28 cellular contexts compared by ENCODE assay signal in genomic region chr2:151805343-151805742, GRCh38.
"Had no signal": no experiment of that assay in that cellular context is flagged by ENCODE, and none has a peak within 500 bp of the region (broad histone marks: within the 10 kb centered on the region; RNA-seq: fewer than 3 reads in every experiment).

No MANE protein-coding gene starts in this region.

- H3K4me3 ChIP-seq: ovary, psoas muscle, right lobe of liver, sigmoid colon, stomach, thoracic aorta, thyroid gland, tibial nerve, upper lobe of left lung, vagina had no signal

- H3K4me1 Mint-ChIP-seq: nephron progenitor cell; stimulated activated effector memory CD8-positive, alpha-beta T cell treated with anti-CD3 and anti-CD28 coated beads, Interleukin-12 subunit alpha, Interleukin-12 subunit beta, amount 100 ng/mL, for 72 hours; stimulated activated naive B cell treated with anti-CD40 and anti-IgM and Interleukin-4, amounts not matched to agents 10 μg/mL and 1 μg/mL and 100 μg/mL, for 72 hours had no signal

- ATAC-seq: psoas muscle; right cardiac atrium; right lobe of liver; stimulated activated effector memory CD8-positive, alpha-beta T cell treated with anti-CD3 and anti-CD28 coated beads, Interleukin-12 subunit alpha, Interleukin-12 subunit beta, amount 100 ng/mL, for 72 hours; stimulated activated naive B cell treated with anti-CD40 and anti-IgM and Interleukin-4, amounts not matched to agents 10 μg/mL and 1 μg/mL and 100 μg/mL, for 72 hours had no signal

- DNase-seq: nephron progenitor cell; occipital lobe; ovary; posterior cingulate gyrus; psoas muscle; right cardiac atrium; right lobe of liver; sigmoid colon; small intestine; stimulated activated CD4-positive, alpha-beta T cell treated with anti-CD3 and anti-CD28 coated beads, Interleukin-15, amount 100 ng/mL, for 24 hours; stimulated activated CD4-positive, alpha-beta T cell treated with anti-CD3 and anti-CD28 coated beads, Interleukin-2, amount 100 ng/mL, for 24 hours; stimulated activated CD4-positive, alpha-beta T cell treated with anti-CD3 and anti-CD28 coated beads, Interleukin-2, amount 100 ng/mL, for 48 hours; stimulated activated CD4-positive, alpha-beta T cell treated with anti-CD3 and anti-CD28 coated beads, Interleukin-4, amount 100 ng/mL, for 24 hours; stimulated activated naive B cell treated with anti-CD40 and anti-IgM and Interleukin-4, amounts not matched to agents 10 μg/mL and 1 μg/mL and 100 μg/mL, for 72 hours; stimulated activated naive CD4-positive, alpha-beta T cell treated with Interleukin-2 at 50 U/mL for 16 hours; stomach; thyroid gland; trophoblast cell; upper lobe of left lung had no signal

- H3K27ac Mint-ChIP-seq: natural killer cell treated with Interleukin-12 subunit alpha and Interleukin-12 subunit beta and Interleukin-15 and Interleukin-18, amount 100 ng/mL, for 72 hours; nephron progenitor cell; progenitor cell of endocrine pancreas; stimulated activated effector memory CD8-positive, alpha-beta T cell treated with anti-CD3 and anti-CD28 coated beads, Interleukin-12 subunit alpha, Interleukin-12 subunit beta, amount 100 ng/mL, for 72 hours; stimulated activated naive B cell treated with anti-CD40 and anti-IgM and Interleukin-4, amounts not matched to agents 10 μg/mL and 1 μg/mL and 100 μg/mL, for 72 hours; stimulated activated naive CD8-positive, alpha-beta T cell treated with anti-CD3 and anti-CD28 coated beads, Interleukin-15, Interleukin-2, amounts not matched to agents 100 ng/mL and 50 ng/mL, for 24 hours had no signal

- H3K4me1 ChIP-seq: parathyroid adenoma, thyroid gland, vagina had no signal

- H3K27me3 ChIP-seq: ovary, right lobe of liver, sigmoid colon, stomach, thyroid gland, tibial nerve, upper lobe of left lung, vagina had no signal

- H3K27me3 Mint-ChIP-seq: natural killer cell treated with Interleukin-12 subunit alpha and Interleukin-12 subunit beta and Interleukin-15 and Interleukin-18, amount 100 ng/mL, for 72 hours; progenitor cell of endocrine pancreas; stimulated activated naive B cell treated with anti-CD40 and anti-IgM and Interleukin-4, amounts not matched to agents 10 μg/mL and 1 μg/mL and 100 μg/mL, for 72 hours; stimulated activated naive CD8-positive, alpha-beta T cell treated with anti-CD3 and anti-CD28 coated beads, Interleukin-15, Interleukin-2, amounts not matched to agents 100 ng/mL and 50 ng/mL, for 24 hours had no signal

- H3K27ac ChIP-seq: ovary, parathyroid adenoma, psoas muscle, right lobe of liver, sigmoid colon, stomach, thoracic aorta, thyroid gland, tibial nerve, upper lobe of left lung, vagina had no signal

- H3K9me3 ChIP-seq: ovary, psoas muscle, right lobe of liver, sigmoid colon, stomach, thoracic aorta, thyroid gland, tibial nerve, upper lobe of left lung, vagina had no signal

- H3K36me3 ChIP-seq: ovary had no signal

- H3K4me3 Mint-ChIP-seq: natural killer cell treated with Interleukin-12 subunit alpha and Interleukin-12 subunit beta and Interleukin-15 and Interleukin-18, amount 100 ng/mL, for 72 hours; nephron progenitor cell; neural crest cell; stimulated activated effector memory CD8-positive, alpha-beta T cell treated with anti-CD3 and anti-CD28 coated beads, Interleukin-12 subunit alpha, Interleukin-12 subunit beta, amount 100 ng/mL, for 72 hours; stimulated activated naive B cell treated with anti-CD40 and anti-IgM and Interleukin-4, amounts not matched to agents 10 μg/mL and 1 μg/mL and 100 μg/mL, for 72 hours; stimulated activated naive CD8-positive, alpha-beta T cell treated with anti-CD3 and anti-CD28 coated beads, Interleukin-15, Interleukin-2, amounts not matched to agents 100 ng/mL and 50 ng/mL, for 24 hours had no signal

- H3K9me3 Mint-ChIP-seq: natural killer cell treated with Interleukin-12 subunit alpha and Interleukin-12 subunit beta and Interleukin-15 and Interleukin-18, amount 100 ng/mL, for 72 hours; nephron progenitor cell; neural crest cell; stimulated activated effector memory CD8-positive, alpha-beta T cell treated with anti-CD3 and anti-CD28 coated beads, Interleukin-12 subunit alpha, Interleukin-12 subunit beta, amount 100 ng/mL, for 72 hours; stimulated activated naive B cell treated with anti-CD40 and anti-IgM and Interleukin-4, amounts not matched to agents 10 μg/mL and 1 μg/mL and 100 μg/mL, for 72 hours; stimulated activated naive CD8-positive, alpha-beta T cell treated with anti-CD3 and anti-CD28 coated beads, Interleukin-15, Interleukin-2, amounts not matched to agents 100 ng/mL and 50 ng/mL, for 24 hours had no signal
